10 cellular contexts compared by ENCODE assay signal in genomic region chr1:168719306-168720111, GRCh38. TPM values are rescaled to one million over a fixed set of nuclear protein-coding genes. Genes with fewer than 3 reads are reported as not detected.
DNase-seq lines count a peak whose midpoint lies in the region; ATAC-seq, FAIRE-seq and TF ChIP-seq lines count a peak whose summit lies in the region.
"Had no signal": no experiment of that assay in that cellular context is flagged by ENCODE, and none has a peak within 500 bp of the region (broad histone marks: within the 10 kb centered on the region; RNA-seq: fewer than 3 reads in every experiment).

No MANE protein-coding gene starts in this region.

- peaks cover 12% of the 10 kb centered on the region for H3K4me1 ChIP-seq in A549

- peak; percentile 80 to 95 for ATAC-seq in A549
- ATAC-seq in HG02938 (IDR thresholded peaks at IDR 0.05; ENCODE audit: unreplicated experiment) = peak; percentile 77
- ATAC-seq in GM18873 (IDR thresholded peaks at IDR 0.05; ENCODE audit: low FRiP score, unreplicated experiment) = no peak

- TF ChIP-seq RAD21 in A549 (conservative IDR thresholded peaks at IDR 0.05 in 1 of 2, IDR thresholded peaks at IDR 0.05 in 1 of 2) = no peak

- CTCF ChIA-PET in A549 (lab: Yijun Ruan, JAX) (interaction anchor here (0.8 to 1.9 kb wide), 5 partner anchors 9 to 629 kb away, joined by 3 to 5 read pairs (median 3); partner anchors contain the start of gene DPT), RWPE1 (lab: Yijun Ruan, JAX) (interaction anchor here (0.6 to 1.1 kb wide), 3 partner anchors 82 to 418 kb away, joined by 3 to 5 read pairs (median 5); no protein-coding TSS in a partner anchor)

- no peak overlapping the region for H3K4me3 ChIP-seq in A549

- TF ChIP-seq CTCF in A549 (IDR thresholded peaks at IDR 0.05) (no peak), RWPE1 (conservative IDR thresholded peaks at IDR 0.05; ENCODE audit: low read depth) (no peak)

- DNase-seq in A549 (ENCODE audit: low read depth in 1 of 2, low spot score in 1 of 2) (peak; percentile 34 to 68), GM19240 (ENCODE audit: insufficient read length, low spot score) (peak; percentile 7), RWPE1 (ENCODE audit: low spot score) (peak; percentile 95), germinal center (ENCODE audit: low spot score) (no peak), DMS 273 (lab: John Stamatoyannopoulos, UW; ENCODE audit: unreplicated experiment) (no peak)
- no peak for DNase-seq in stimulated activated CD4-positive, alpha-beta T cell treated with anti-CD3 and anti-CD28 coated beads, Interleukin-2, amount 100 ng/mL, for 24 hours
- DNase-seq: activated CD8-positive, alpha-beta memory T cell treated with anti-CD3 and anti-CD28 coated beads for 24 hours; caudate nucleus had no signal

- WGBS in A549 (ENCODE audit: missing lambda C conversion rate) = 56% methylated on average over 5 of the region's 5 CpGs

- TF ChIP-seq EP300 in A549 (IDR thresholded peaks at IDR 0.05) = no peak

- H3K27ac ChIP-seq in A549 = peak overlapping the region in 1 of 2 experiments; percentile 65; a peak in 3 of 6 replicates
- peak overlapping the region; percentile 50 for H3K27ac ChIP-seq in RWPE1

- POLR2A ChIA-PET in A549 (lab: Yijun Ruan, JAX) (interaction anchor here (0.8 to 0.9 kb wide), 2 partner anchors 10 to 387 kb away, joined by 3 to 8 read pairs; partner anchors contain the start of gene ATP1B1), RWPE1 (lab: Yijun Ruan, JAX; ENCODE audit: low non-redundant PET) (interaction anchor here (0.6 kb wide), 1 partner anchor 12 kb away, joined by 3 read pairs; no protein-coding TSS in a partner anchor)

- FAIRE-seq in A549 (lab: Jason Lieb, UNC) = peak; percentile 36

- no peak for TF ChIP-seq POLR2A in A549 (IDR thresholded peaks at IDR 0.05; ENCODE audit: low read length)

- peak overlapping the region; percentile 51 for H3K4me2 ChIP-seq in A549

- no peaks in the 10 kb centered on the region for H3K9me3 ChIP-seq in A549

TF ChIP-seq in A549, 52 proteins besides CTCF, POLR2A, EP300 and RAD21:
- TF ChIP-seq CHD4 (IDR thresholded peaks at IDR 0.05; ENCODE audit: borderline replicate concordance) (no peak), NR3C1 (IDR thresholded peaks at IDR 0.05) (no peak), PHF8 (IDR thresholded peaks at IDR 0.05; ENCODE audit: borderline replicate concordance, low read depth) (no peak), SREBF2 (IDR thresholded peaks at IDR 0.05) (no peak), HES2 (IDR thresholded peaks at IDR 0.05) (0 out of 2 replicates have a peak, but pooled peaks have one; percentile 24), KDM1A (IDR thresholded peaks at IDR 0.05; ENCODE audit: low read depth) (no peak), NFE2L2 (conservative IDR thresholded peaks at IDR 0.05; ENCODE audit: low read length) (no peak), HEYL (CRISPR knock-in tag; IDR thresholded peaks at IDR 0.05) (no peak), FOSL2 (IDR thresholded peaks at IDR 0.05) (peak; percentile 73), FOSL2 (CRISPR knock-in tag; IDR thresholded peaks at IDR 0.05) (peak; percentile 75), JUNB (IDR thresholded peaks at IDR 0.05) (peak; percentile 71), TFCP2L1 (CRISPR knock-in tag; IDR thresholded peaks at IDR 0.05) (no peak), ESRRA (IDR thresholded peaks at IDR 0.05; ENCODE audit: borderline replicate concordance, low read length) (no peak), POLR2AphosphoS2 (conservative IDR thresholded peaks at IDR 0.05; ENCODE audit: low read length) (no peak), CEBPB (IDR thresholded peaks at IDR 0.05) (peak; percentile 64 to 73), MAFK (IDR thresholded peaks at IDR 0.05; ENCODE audit: partially characterized antibody) (no peak), RARB (CRISPR knock-in tag; IDR thresholded peaks at IDR 0.05) (no peak), JUN (IDR thresholded peaks at IDR 0.05) (peak in 1 of 2 experiments; percentile 25; a peak in 1 of 5 replicates), ZSCAN20 (CRISPR knock-in tag; IDR thresholded peaks at IDR 0.05) (no peak), EHMT2 (IDR thresholded peaks at IDR 0.05; ENCODE audit: low read depth) (no peak), TP53 (CRISPR knock-in tag; IDR thresholded peaks at IDR 0.05) (no peak), CHD2 (IDR thresholded peaks at IDR 0.05; ENCODE audit: low read length, partially characterized antibody) (no peak)
- TF ChIP-seq, protein P1, sequence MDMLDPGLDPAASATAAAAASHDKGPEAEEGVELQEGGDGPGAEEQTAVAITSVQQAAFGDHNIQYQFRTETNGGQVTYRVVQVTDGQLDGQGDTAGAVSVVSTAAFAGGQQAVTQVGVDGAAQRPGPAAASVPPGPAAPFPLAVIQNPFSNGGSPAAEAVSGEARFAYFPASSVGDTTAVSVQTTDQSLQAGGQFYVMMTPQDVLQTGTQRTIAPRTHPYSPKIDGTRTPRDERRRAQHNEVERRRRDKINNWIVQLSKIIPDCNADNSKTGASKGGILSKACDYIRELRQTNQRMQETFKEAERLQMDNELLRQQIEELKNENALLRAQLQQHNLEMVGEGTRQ (IDR thresholded peaks at IDR 0.05) = no peak
- TF ChIP-seq, protein P2, sequence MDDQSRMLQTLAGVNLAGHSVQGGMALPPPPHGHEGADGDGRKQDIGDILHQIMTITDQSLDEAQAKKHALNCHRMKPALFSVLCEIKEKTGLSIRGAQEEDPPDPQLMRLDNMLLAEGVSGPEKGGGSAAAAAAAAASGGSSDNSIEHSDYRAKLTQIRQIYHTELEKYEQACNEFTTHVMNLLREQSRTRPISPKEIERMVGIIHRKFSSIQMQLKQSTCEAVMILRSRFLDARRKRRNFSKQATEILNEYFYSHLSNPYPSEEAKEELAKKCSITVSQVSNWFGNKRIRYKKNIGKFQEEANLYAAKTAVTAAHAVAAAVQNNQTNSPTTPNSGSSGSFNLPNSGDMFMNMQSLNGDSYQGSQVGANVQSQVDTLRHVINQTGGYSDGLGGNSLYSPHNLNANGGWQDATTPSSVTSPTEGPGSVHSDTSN (IDR thresholded peaks at IDR 0.05) = no peak

RNA-seq across cellular contexts. Expression of gene DPT, which starts 9.5 kb away (rescaled TPM):
- polyA plus RNA-seq in A549 (2011; rRNA removed) (not detected in 2 replicates), A549 (2017; fragmentation: RNase III; extraction: RNeasy Plus Mini Kit Qiagen cat#74134 plus additional on column Dnase treatment) (not detected in 3 replicates)
- not detected in 2 replicates for polyA plus RNA-seq in A549 (2012; cell fraction: cytosol; rRNA removed)
- not detected in 2 replicates for polyA plus RNA-seq in A549 (2012; cell fraction: nucleus; rRNA removed)
- not detected in 2 replicates for polyA minus RNA-seq in A549 (2011; rRNA and poly(A)+ RNA removed)

Comparison
In these comparisons a context has a peak if more than half of its experiments do, and no peak if none do; other contexts are left out.
1. DNase-seq: peak in A549 (2 of 2), GM19240 (single experiment) and RWPE1 (single experiment); none in stimulated activated CD4-positive, alpha-beta T cell treated with anti-CD3 and anti-CD28 coated beads, Interleukin-2, amount 100 ng/mL, for 24 hours (0 of 2), germinal center (single experiment) and DMS 273 (single experiment).